16 cellular contexts compared by ENCODE assay signal in the genomic region with DNA sequence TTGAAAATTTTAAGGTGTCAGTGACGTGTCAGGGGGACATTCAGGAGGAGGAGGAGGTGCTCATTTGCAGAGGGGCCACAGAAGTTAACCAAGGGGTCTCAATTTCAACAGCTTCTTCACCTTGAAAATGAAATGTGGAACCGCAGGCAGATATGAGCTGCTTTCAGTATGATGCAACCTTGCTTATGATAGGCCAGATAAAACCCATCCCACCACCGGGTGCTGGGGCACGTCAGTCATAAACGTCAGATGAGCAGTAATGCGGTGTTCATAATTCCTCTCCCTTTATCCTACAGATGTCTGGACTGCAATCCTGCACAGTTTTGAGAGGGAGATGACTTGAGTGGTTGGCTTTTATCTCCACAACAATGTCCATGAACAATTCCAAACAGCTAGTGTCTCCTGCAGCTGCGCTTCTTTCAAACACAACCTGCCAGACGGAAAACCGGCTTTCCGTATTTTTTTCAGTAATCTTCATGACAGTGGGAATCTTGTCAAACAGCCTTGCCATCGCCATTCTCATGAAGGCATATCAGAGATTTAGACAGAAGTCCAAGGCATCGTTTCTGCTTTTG. TPM values are rescaled to one million over a fixed set of nuclear protein-coding genes. Genes with fewer than 3 reads are reported as not detected.
DNase-seq lines count a peak whose midpoint lies in the region; ATAC-seq, FAIRE-seq and TF ChIP-seq lines count a peak whose summit lies in the region.
"Had no signal": no experiment of that assay in that cellular context is flagged by ENCODE, and none has a peak within 500 bp of the region (broad histone marks: within the 10 kb centered on the region; RNA-seq: fewer than 3 reads in every experiment).

No MANE protein-coding gene starts in this region.

- TF ChIP-seq EP300 in SK-N-SH (IDR thresholded peaks at IDR 0.05; ENCODE audit: borderline replicate concordance in 1 of 2, low read depth in 1 of 2, low read length in 1 of 2) = no peak

- CTCF ChIA-PET in SK-N-SH (lab: Yijun Ruan, JAX) = no interaction called here

- peaks cover 9% of the 10 kb centered on the region for H3F3A ChIP-seq in SK-N-SH (replicated peaks; ENCODE audit: insufficient read depth)

- peak overlapping the region; percentile 76; the same call in 1 of the 2 replicates for H3K9ac ChIP-seq in SK-N-SH

- peak overlapping the region in 1 of 2 experiments; percentile 82; a peak in 2 of 4 replicates for H3K27ac ChIP-seq in SK-N-SH (ENCODE audit: low read depth in 2 of 2, low read length in 1 of 2)
- no peak overlapping the region for H3K27ac ChIP-seq in hepatocyte
- H3K27ac ChIP-seq: A549, thyroid gland had no signal

- H3K9me3 ChIP-seq in SK-N-SH (no peaks in the 10 kb centered on the region), hepatocyte (ENCODE audit: low read depth) (no peaks in the 10 kb centered on the region), BE2C (no peaks in the 10 kb centered on the region)
- H3K9me3 ChIP-seq: A549, thyroid gland had no signal

- H3K79me2 ChIP-seq in SK-N-SH (ENCODE audit: insufficient read depth) = peaks cover 40% of the 10 kb centered on the region
- no peaks in the 10 kb centered on the region for H3K79me2 ChIP-seq in hepatocyte

- peak; percentile 23 for FAIRE-seq in urothelium cell line (lab: Jason Lieb, UNC)
- FAIRE-seq: A549 had no signal

- H2AFZ ChIP-seq in SK-N-SH (ENCODE audit: low read depth) (peak overlapping the region; percentile 94), hepatocyte (no peak overlapping the region)

- TF ChIP-seq CTCF in SK-N-SH (IDR thresholded peaks at IDR 0.05) (no peak), hepatocyte (IDR thresholded peaks at IDR 0.05; ENCODE audit: poor library complexity) (no peak), BE2C (IDR thresholded peaks at IDR 0.05; ENCODE audit: low read depth, low read length) (no peak)

- 89% methylated on average over 11 of the region's 12 CpGs for WGBS in SK-N-SH (ENCODE audit: low lambda C conversion rate)
- 70% methylated on average over 12 of the region's 12 CpGs for WGBS in hepatocyte (ENCODE audit: low lambda C conversion rate, missing lambda C conversion rate)

- TF ChIP-seq RAD21 in SK-N-SH (IDR thresholded peaks at IDR 0.05; ENCODE audit: low read length) = no peak

- H3K36me3 ChIP-seq in SK-N-SH (replicated peaks in 1 of 2; ENCODE audit: control insufficient read depth in 1 of 2, insufficient read depth in 2 of 2, low read length in 1 of 2) (peaks cover 0 to 10% of the 10 kb centered on the region in 2 experiments), hepatocyte (replicated peaks; ENCODE audit: insufficient read depth, low read depth) (no peaks in the 10 kb centered on the region), BE2C (no peaks in the 10 kb centered on the region)
- H3K36me3 ChIP-seq: thyroid gland had no signal

- ATAC-seq in SK-N-SH treated with all-trans-retinoic acid at 6 μM for 48 hours = no peak
- ATAC-seq: activated CD4-positive, alpha-beta T cell treated with anti-CD3 and anti-CD28 coated beads for 36 hours; activated T-cell treated with anti-CD3 and anti-CD28 coated beads, Interleukin-2, amount 50 U/mL, for 72 hours had no signal

- POLR2A ChIA-PET in SK-N-SH (lab: Yijun Ruan, JAX) = no interaction called here

- H3K9me2 ChIP-seq in SK-N-SH (no peaks in the 10 kb centered on the region), hepatocyte (replicated peaks; ENCODE audit: insufficient read depth) (no peaks in the 10 kb centered on the region)

- no peaks in the 10 kb centered on the region for H3K27me3 ChIP-seq in SK-N-SH (ENCODE audit: insufficient read depth)
- H3K27me3 ChIP-seq in hepatocyte = peaks cover 31% of the 10 kb centered on the region
- peaks cover 15% of the 10 kb centered on the region for H3K27me3 ChIP-seq in BE2C
- H3K27me3 ChIP-seq: thyroid gland had no signal

- DNase-seq in SK-N-SH = no peak
- peak; percentile 77 for DNase-seq in SK-N-DZ (ENCODE audit: low spot score)
- peak; percentile 12 for DNase-seq in hepatocyte (ENCODE audit: low spot score)
- DNase-seq in urothelium cell line (ENCODE audit: low spot score) = no peak
- no peak for DNase-seq in stimulated activated CD4-positive, alpha-beta T cell treated with anti-CD3 and anti-CD28 coated beads, Interleukin-12 subunit alpha, Interleukin-12 subunit beta, amount 100 ng/mL, for 4 hours
- no peak for DNase-seq in NCI-H187 (lab: John Stamatoyannopoulos, UW)
- no peak for DNase-seq in BE2C
- DNase-seq: activated CD4-positive, alpha-beta T cell treated with anti-CD3 and anti-CD28 coated beads for 36 hours; activated T-cell treated with anti-CD3 and anti-CD28 coated beads, Interleukin-2, amount 50 U/mL, for 72 hours; DND-41; Karpas-422; NCI-H526 treated with DMSO at 0.1 percent for 48 hours had no signal

- peak overlapping the region; percentile 84 for H3K4me2 ChIP-seq in SK-N-SH
- H3K4me2 ChIP-seq in hepatocyte = peak overlapping the region; percentile 92

- H4K20me1 ChIP-seq in SK-N-SH (ENCODE audit: insufficient read depth) (no peaks in the 10 kb centered on the region), hepatocyte (ENCODE audit: insufficient read depth, poor library complexity, severe bottlenecking) (no peaks in the 10 kb centered on the region)

- H3K4me1 ChIP-seq in SK-N-SH (ENCODE audit: control insufficient read depth in 1 of 2, insufficient read depth in 2 of 2, low read depth in 1 of 2, low read length in 1 of 2) (peaks cover 5 to 28% of the 10 kb centered on the region in 2 experiments; a peak in 3 of 4 replicates), hepatocyte (ENCODE audit: insufficient read depth) (no peaks in the 10 kb centered on the region), BE2C (no peaks in the 10 kb centered on the region)
- H3K4me1 ChIP-seq: A549, thyroid gland had no signal

- H3K4me3 ChIP-seq in SK-N-SH (ENCODE audit: low read depth in 2 of 2, low read length in 1 of 2) = peak overlapping the region; percentile 78 to 95; a peak in 3 of 4 replicates
- H3K4me3 ChIP-seq in hepatocyte = no peak overlapping the region
- no peak overlapping the region for H3K4me3 ChIP-seq in BE2C (ENCODE audit: low read depth, low read length)
- H3K4me3 ChIP-seq: A549, thyroid gland had no signal

TF ChIP-seq in SK-N-SH, 30 proteins besides CTCF, POLR2A, EP300 and RAD21:
- TF ChIP-seq, protein P1, sequence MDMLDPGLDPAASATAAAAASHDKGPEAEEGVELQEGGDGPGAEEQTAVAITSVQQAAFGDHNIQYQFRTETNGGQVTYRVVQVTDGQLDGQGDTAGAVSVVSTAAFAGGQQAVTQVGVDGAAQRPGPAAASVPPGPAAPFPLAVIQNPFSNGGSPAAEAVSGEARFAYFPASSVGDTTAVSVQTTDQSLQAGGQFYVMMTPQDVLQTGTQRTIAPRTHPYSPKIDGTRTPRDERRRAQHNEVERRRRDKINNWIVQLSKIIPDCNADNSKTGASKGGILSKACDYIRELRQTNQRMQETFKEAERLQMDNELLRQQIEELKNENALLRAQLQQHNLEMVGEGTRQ (IDR thresholded peaks at IDR 0.05; ENCODE audit: borderline replicate concordance, low read depth, low read length) = no peak
- TF ChIP-seq, protein P2, sequence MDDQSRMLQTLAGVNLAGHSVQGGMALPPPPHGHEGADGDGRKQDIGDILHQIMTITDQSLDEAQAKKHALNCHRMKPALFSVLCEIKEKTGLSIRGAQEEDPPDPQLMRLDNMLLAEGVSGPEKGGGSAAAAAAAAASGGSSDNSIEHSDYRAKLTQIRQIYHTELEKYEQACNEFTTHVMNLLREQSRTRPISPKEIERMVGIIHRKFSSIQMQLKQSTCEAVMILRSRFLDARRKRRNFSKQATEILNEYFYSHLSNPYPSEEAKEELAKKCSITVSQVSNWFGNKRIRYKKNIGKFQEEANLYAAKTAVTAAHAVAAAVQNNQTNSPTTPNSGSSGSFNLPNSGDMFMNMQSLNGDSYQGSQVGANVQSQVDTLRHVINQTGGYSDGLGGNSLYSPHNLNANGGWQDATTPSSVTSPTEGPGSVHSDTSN (IDR thresholded peaks at IDR 0.05) = peak; percentile 49

TF ChIP-seq in SK-N-SH treated with all-trans-retinoic acid at 6 μM for 48 hours, 23 proteins besides CTCF, POLR2A, EP300 and RAD21 (continues in another document):
- TF ChIP-seq PPARA (CRISPR knock-in tag; IDR thresholded peaks at IDR 0.05; ENCODE audit: borderline replicate concordance) (no peak), ZFP3 (CRISPR knock-in tag; IDR thresholded peaks at IDR 0.05) (no peak), ESRRG (CRISPR knock-in tag; IDR thresholded peaks at IDR 0.05) (no peak), OSR1 (CRISPR knock-in tag; IDR thresholded peaks at IDR 0.05) (no peak), PATZ1 (CRISPR knock-in tag; IDR thresholded peaks at IDR 0.05; ENCODE audit: borderline replicate concordance) (no peak)

RNA-seq across cellular contexts. Expression of gene PTGFR, which starts 1.7 kb away (rescaled TPM):
- polyA plus RNA-seq in SK-N-SH (2012; rRNA removed) (2.2 and 3.6 TPM in 2 replicates), hepatocyte (1.1 and 1.9 TPM in 2 replicates)
- polyA plus RNA-seq in SK-N-SH (2012; cell fraction: cytosol; rRNA removed) = 4.0 and 4.6 TPM in 2 replicates
- polyA plus RNA-seq in SK-N-SH (2012; cell fraction: nucleus; rRNA removed) = 2.1 and 5.5 TPM in 2 replicates
- 12.7 and 15.3 TPM in 2 replicates for polyA plus RNA-seq in SK-N-DZ (2014; cell fraction: cytosol; rRNA removed)
- polyA plus RNA-seq in SK-N-DZ (2014; cell fraction: nucleus; rRNA removed) = 9.1 and 11.4 TPM in 2 replicates
- 4.8 and 5.3 TPM in 2 replicates for total RNA-seq in hepatocyte
- polyA plus RNA-seq in BE2C (2012; ENCODE audit: insufficient read depth, insufficient read length, low read depth) = not detected
- total RNA-seq: activated CD4-positive, alpha-beta T cell treated with anti-CD3 and anti-CD28 coated beads for 36 hours; activated T-cell treated with anti-CD3 and anti-CD28 coated beads, Interleukin-2, amount 50 U/mL, for 72 hours; progenitor cell of endocrine pancreas had no signal
- polyA plus RNA-seq: A549 had no signal

Comparison
In these comparisons a context has a peak if more than half of its experiments do, and no peak if none do; other contexts are left out.
1. DNase-seq: peak in SK-N-DZ (single experiment) and hepatocyte (single experiment); none in SK-N-SH (single experiment), urothelium cell line (single experiment), stimulated activated CD4-positive, alpha-beta T cell treated with anti-CD3 and anti-CD28 coated beads, Interleukin-12 subunit alpha, Interleukin-12 subunit beta, amount 100 ng/mL, for 4 hours (single experiment), NCI-H187 (0 of 2) and BE2C (single experiment).
2. H3K4me3 ChIP-seq: peak in SK-N-SH (2 of 2); none in hepatocyte (single experiment) and BE2C (single experiment).